In the genomic region with DNA sequence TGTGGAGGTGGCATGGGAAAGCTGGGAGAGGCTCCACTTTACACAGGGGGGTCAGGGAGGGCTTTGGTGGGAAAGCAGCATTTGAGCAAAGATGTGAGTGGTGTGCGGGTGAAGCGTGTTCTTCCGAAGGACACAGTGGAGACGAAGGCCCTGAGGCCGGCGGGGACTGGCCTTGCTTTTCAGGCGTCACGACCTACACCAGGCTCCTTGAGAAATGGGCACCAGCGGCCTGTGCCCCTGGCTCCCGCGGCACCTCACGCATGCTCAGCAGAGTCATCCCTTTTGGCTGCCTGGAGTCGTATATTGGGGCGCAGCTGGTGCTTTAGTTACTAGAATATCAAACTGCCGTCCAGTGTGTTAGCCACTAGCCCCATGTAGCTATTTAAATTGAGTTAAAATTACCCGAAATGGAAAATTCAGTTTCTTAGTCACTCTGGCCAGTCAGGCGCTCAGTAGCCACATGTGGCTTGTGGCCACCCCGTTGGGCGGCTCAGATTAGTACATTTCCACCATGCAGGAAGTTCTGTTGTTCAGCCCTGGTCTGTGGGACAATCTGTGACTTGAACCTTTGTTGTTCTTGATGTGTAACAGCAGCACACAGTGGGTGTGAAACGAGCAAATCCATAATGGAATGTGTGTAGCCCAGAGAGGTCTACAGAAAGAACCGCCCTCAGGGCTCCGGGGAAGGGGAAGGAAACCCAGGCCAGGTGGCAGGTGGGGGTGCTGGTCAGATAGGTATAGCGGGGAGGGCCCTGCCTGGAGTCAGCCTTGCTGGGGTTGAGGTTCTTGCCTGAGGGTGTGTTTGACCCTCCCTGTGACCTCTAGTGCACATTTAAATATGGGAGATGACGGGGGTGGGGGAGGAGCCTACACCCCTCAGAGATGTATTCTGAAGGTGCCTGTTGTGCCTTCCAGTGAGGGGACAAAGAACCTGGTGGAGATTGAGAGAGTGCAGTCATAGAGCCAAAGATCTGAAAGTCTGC, we compare ENCODE assay signal across 8 cellular contexts. TPM values are rescaled to one million over a fixed set of nuclear protein-coding genes. Genes with fewer than 3 reads are reported as not detected.
DNase-seq lines count a peak whose midpoint lies in the region; ATAC-seq and TF ChIP-seq lines count a peak whose summit lies in the region.

No MANE protein-coding gene starts in this region.

- no peak for TF ChIP-seq CTCF in adrenal gland (IDR thresholded peaks at IDR 0.05)
- TF ChIP-seq CTCF in sigmoid colon (IDR thresholded peaks at IDR 0.05), result no peak

- H3K36me3 ChIP-seq in HUES48 (ENCODE audit: control insufficient read depth, insufficient read depth, low read length) (no peaks in the 10 kb centered on the region), adrenal gland (replicated peaks in 1 of 2) (no peaks in the 10 kb centered on the region), sigmoid colon (no peaks in the 10 kb centered on the region)

- no peak overlapping the region for H3K9ac ChIP-seq in HUES48 (ENCODE audit: low read depth, low read length)

- H3K4me1 ChIP-seq in HUES48 (ENCODE audit: control insufficient read depth, insufficient read depth, low read length), result peaks cover 58% of the 10 kb centered on the region
- peaks cover 34 to 71% of the 10 kb centered on the region in 2 donors for H3K4me1 ChIP-seq in adrenal gland (replicated peaks in 1 of 2)
- peaks cover 0 to 24% (median 19%) of the 10 kb centered on the region in 4 donors for H3K4me1 ChIP-seq in sigmoid colon

- TF ChIP-seq POLR2A in adrenal gland (IDR thresholded peaks at IDR 0.05) (no peak), sigmoid colon (IDR thresholded peaks at IDR 0.05) (no peak)

- 50 to 62% (median 60%) methylated on average over 17 to 24 of the region's 24 CpGs for WGBS in adrenal gland, 4 donors
- 76 to 87% methylated on average over 24 of the region's 24 CpGs for WGBS in sigmoid colon, 2 donors

- peak; percentile 52 for ATAC-seq in GM18909 (IDR thresholded peaks at IDR 0.05; ENCODE audit: poor library complexity, unreplicated experiment)
- no peak for ATAC-seq in GM21576 (IDR thresholded peaks at IDR 0.05; ENCODE audit: unreplicated experiment)

- TF ChIP-seq EP300 in sigmoid colon (IDR thresholded peaks at IDR 0.05), result no peak

- DNase-seq in adrenal gland (peak in 3 of 7 donors; percentile 41 to 65 (median 56)), sigmoid colon (no peak), NCI-H510A treated with DMSO at 0.1 percent for 48 hours (lab: John Stamatoyannopoulos, UW) (no peak), glomerular visceral epithelial cell (ENCODE audit: extremely low spot score) (no peak), cerebellar nuclear complex (lab: John Stamatoyannopoulos, UW) (no peak)

- intact Hi-C loops in adrenal gland (cut with DNase I), result no loop called here
- intact Hi-C loops in sigmoid colon (cut with DNase I), result no loop called here

- H3K4me3 ChIP-seq in HUES48 (ENCODE audit: low read depth, low read length), result no peak overlapping the region
- no peak overlapping the region for H3K4me3 ChIP-seq in adrenal gland
- no peak overlapping the region for H3K4me3 ChIP-seq in sigmoid colon

- H3K9me3 ChIP-seq in HUES48 (ENCODE audit: control insufficient read depth, insufficient read depth, low read length) (no peaks in the 10 kb centered on the region), adrenal gland (replicated peaks in 1 of 3) (no peaks in the 10 kb centered on the region), sigmoid colon (no peaks in the 10 kb centered on the region)

- no peaks in the 10 kb centered on the region for H3K27me3 ChIP-seq in HUES48 (ENCODE audit: control insufficient read depth, insufficient read depth, low read length)
- no peaks in the 10 kb centered on the region for H3K27me3 ChIP-seq in adrenal gland
- no peaks in the 10 kb centered on the region for H3K27me3 ChIP-seq in sigmoid colon

- peak overlapping the region; percentile 42 for H3K27ac ChIP-seq in HUES48 (ENCODE audit: low read depth, low read length)
- H3K27ac ChIP-seq in adrenal gland, result peak overlapping the region in 4 of 5 donors; percentile 16 to 89 (median 56)
- peak overlapping the region in 3 of 4 donors; percentile 56 to 64 (median 60) for H3K27ac ChIP-seq in sigmoid colon

RNA-seq across cellular contexts. Expression of a gene that starts 30.4 kb away (rescaled TPM):
- 100 to 1,000 TPM in 1 of 8 donors, 10 to 100 TPM in 7; 74.9 to 110 (median 84.3) TPM for total RNA-seq in adrenal gland
- 10 to 100 TPM; 24.9 to 54.0 (median 28.2) TPM for polyA plus RNA-seq in adrenal gland
- total RNA-seq in sigmoid colon, result 10 to 100 TPM; 26.3 to 46.4 (median 32.6) TPM
- polyA plus RNA-seq in sigmoid colon, result 10 to 100 TPM; 19.2 to 38.5 (median 22.2) TPM
